ENCODE assay signal across 8 cellular contexts in the genomic region with DNA sequence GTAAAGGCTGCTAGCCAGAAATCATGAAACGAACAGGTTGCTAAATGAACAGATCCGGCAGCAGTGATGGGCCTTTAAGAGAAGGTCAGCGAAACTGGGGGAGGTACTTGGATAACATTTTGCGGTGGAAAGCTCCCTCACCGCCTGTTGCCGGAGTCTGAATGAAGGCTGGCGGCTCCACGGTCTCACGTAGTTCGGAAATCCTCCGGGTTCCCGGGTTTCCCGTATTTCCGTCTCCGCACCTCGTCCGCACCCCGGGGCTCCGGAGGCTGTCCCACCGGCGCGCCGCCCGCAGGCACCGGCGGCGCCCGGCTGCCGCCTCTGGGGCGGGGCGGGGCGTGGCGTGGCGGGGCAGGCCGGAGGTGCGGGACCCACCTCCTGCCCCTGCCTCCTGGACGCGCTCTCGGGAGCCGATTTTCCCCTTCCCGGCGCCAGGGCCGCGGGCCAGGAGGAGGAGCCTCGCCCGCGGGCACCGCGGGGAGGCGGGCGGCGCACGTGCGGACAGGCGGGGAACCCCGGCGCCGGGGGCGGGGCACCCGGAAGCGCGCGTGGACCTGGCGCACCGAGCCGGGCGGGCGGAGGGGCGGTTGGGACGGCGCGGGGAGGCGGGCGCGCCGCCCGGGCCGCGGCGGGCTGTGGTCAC. TPM values are rescaled to one million over a fixed set of nuclear protein-coding genes. Genes with fewer than 3 reads are reported as not detected.
DNase-seq lines count a peak whose midpoint lies in the region; ATAC-seq and TF ChIP-seq lines count a peak whose summit lies in the region.

TSS of gene ZDHHC23 (plus strand) at position 642 of the 643 bp plus-strand sequence. CDS start 790 bp downstream, outside the sequence.

- H3K9me3 Mint-ChIP-seq in activated CD4-positive, alpha-beta T cell treated with anti-CD3 and anti-CD28 coated beads, Interleukin-2, amount 10 ng/mL, durations not matched to agents 24 days and 14 days: no peaks in the 10 kb centered on the region
- H3K9me3 Mint-ChIP-seq in dendritic cell treated with granulocyte-macrophage colony-stimulating factor and Interleukin-4, amounts not matched to agents 40 ng/mL and 50 ng/mL, for 4 days: no peaks in the 10 kb centered on the region

- peak within 1 kb of the TSS; percentile 57 for H3K27ac Mint-ChIP-seq in activated CD4-positive, alpha-beta T cell treated with anti-CD3 and anti-CD28 coated beads, Interleukin-2, amount 10 ng/mL, durations not matched to agents 24 days and 14 days
- H3K27ac Mint-ChIP-seq in dendritic cell treated with granulocyte-macrophage colony-stimulating factor and Interleukin-4, amounts not matched to agents 40 ng/mL and 50 ng/mL, for 4 days: no peak within 1 kb of the TSS

- intact Hi-C loops in activated CD4-positive, alpha-beta T cell treated with anti-CD3 and anti-CD28 coated beads, Interleukin-2, amount 10 ng/mL, durations not matched to agents 24 days and 14 days (cut with micrococcal nuclease): loop anchor here (1.0 to 5.0 kb wide), 3 partner anchors 109 to 200 kb away; partner anchors contain the start of genes ATP6V1A, CCDC191, GRAMD1C and NAA50
- intact Hi-C loops in dendritic cell treated with granulocyte-macrophage colony-stimulating factor and Interleukin-4, amounts not matched to agents 40 ng/mL and 50 ng/mL, for 4 days (cut with micrococcal nuclease): loop anchor here (2.0 kb wide), 1 partner anchor 109 kb away; the partner anchor contains the start of genes CCDC191 and QTRT2
- intact Hi-C loops in lower leg skin (cut with DNase I; ENCODE audit: low total_unique reads): no loop called here

- H3K36me3 Mint-ChIP-seq in activated CD4-positive, alpha-beta T cell treated with anti-CD3 and anti-CD28 coated beads, Interleukin-2, amount 10 ng/mL, durations not matched to agents 24 days and 14 days (ENCODE audit: low read depth): no peaks in the 10 kb centered on the region
- H3K36me3 Mint-ChIP-seq in dendritic cell treated with granulocyte-macrophage colony-stimulating factor and Interleukin-4, amounts not matched to agents 40 ng/mL and 50 ng/mL, for 4 days (ENCODE audit: low read depth): peaks cover 6% of the 10 kb centered on the region

- TF ChIP-seq CTCF in lower leg skin (IDR thresholded peaks at IDR 0.05): no peak

- H3K4me1 Mint-ChIP-seq in activated CD4-positive, alpha-beta T cell treated with anti-CD3 and anti-CD28 coated beads, Interleukin-2, amount 10 ng/mL, durations not matched to agents 24 days and 14 days: peaks cover 10% of the 10 kb centered on the region
- no peaks in the 10 kb centered on the region for H3K4me1 Mint-ChIP-seq in dendritic cell treated with granulocyte-macrophage colony-stimulating factor and Interleukin-4, amounts not matched to agents 40 ng/mL and 50 ng/mL, for 4 days (ENCODE audit: low read depth)

- peak within 1 kb of the TSS; percentile 82 for H3K4me3 Mint-ChIP-seq in activated CD4-positive, alpha-beta T cell treated with anti-CD3 and anti-CD28 coated beads, Interleukin-2, amount 10 ng/mL, durations not matched to agents 24 days and 14 days
- H3K4me3 Mint-ChIP-seq in dendritic cell treated with granulocyte-macrophage colony-stimulating factor and Interleukin-4, amounts not matched to agents 40 ng/mL and 50 ng/mL, for 4 days: peak within 1 kb of the TSS; percentile 84

- TF ChIP-seq POLR2A in lower leg skin (IDR thresholded peaks at IDR 0.05): no peak

- H3K27me3 Mint-ChIP-seq in activated CD4-positive, alpha-beta T cell treated with anti-CD3 and anti-CD28 coated beads, Interleukin-2, amount 10 ng/mL, durations not matched to agents 24 days and 14 days: peaks cover 61% of the 10 kb centered on the region
- H3K27me3 Mint-ChIP-seq in dendritic cell treated with granulocyte-macrophage colony-stimulating factor and Interleukin-4, amounts not matched to agents 40 ng/mL and 50 ng/mL, for 4 days: peaks cover 27% of the 10 kb centered on the region

- DNase-seq in AG20443 (ENCODE audit: low spot score) (peak; percentile 90), NCI-H446 treated with DMSO at 0.1 percent for 48 hours (lab: John Stamatoyannopoulos, UW) (peak; percentile 44), lower leg skin (ENCODE audit: low spot score in 2 of 2) (peak; percentile 37 to 91)
- DNase-seq in activated CD4-positive, alpha-beta T cell treated with anti-CD3 and anti-CD28 coated beads, Interleukin-2, amount 10 ng/mL, durations not matched to agents 24 days and 14 days: peak; percentile 93
- peak; percentile 27 to 47 for DNase-seq in stimulated activated CD4-positive, alpha-beta T cell treated with anti-CD3 and anti-CD28 coated beads, Interleukin-4, amount 100 ng/mL, for 48 hours (ENCODE audit: low read depth in 2 of 2)

- peak within 1 kb of the TSS; percentile 56 for H3K4me3 ChIP-seq in lower leg skin (ENCODE audit: low read depth, poor library complexity, severe bottlenecking)

- peak; percentile 71 for ATAC-seq in GM19043 (IDR thresholded peaks at IDR 0.05; ENCODE audit: low read depth, unreplicated experiment)
- peak; percentile 61 for ATAC-seq in HG03342 (IDR thresholded peaks at IDR 0.05; ENCODE audit: unreplicated experiment)

- WGBS in lower leg skin, 2 donors: 1 to 2% methylated on average over 23 to 51 of the region's 80 CpGs

RNA-seq across cellular contexts. Expression of gene ZDHHC23, which starts in this region (rescaled TPM):
- total RNA-seq in activated CD4-positive, alpha-beta T cell treated with anti-CD3 and anti-CD28 coated beads, Interleukin-2, amount 10 ng/mL, durations not matched to agents 24 days and 14 days: 1.9 and 2.4 TPM in 2 replicates
- total RNA-seq in lower leg skin: 10 to 100 TPM in 3 of 4 donors, 1 to 10 TPM in 1; 5.8 to 16.5 (median 13.7) TPM

Comparison
In these comparisons a context has a peak if more than half of its experiments do, and no peak if none do; other contexts are left out.
1. Peak in every context shown above with its lines: DNase-seq, ATAC-seq and H3K4me3 ChIP-seq.
2. DNase-seq: peak in every context shown above with its lines; median percentile 93 in activated CD4-positive, alpha-beta T cell treated with anti-CD3 and anti-CD28 coated beads, Interleukin-2, amount 10 ng/mL, durations not matched to agents 24 days and 14 days; 90 in AG20443; 64 in lower leg skin; 44 in NCI-H446 treated with DMSO at 0.1 percent for 48 hours; 37 in stimulated activated CD4-positive, alpha-beta T cell treated with anti-CD3 and anti-CD28 coated beads, Interleukin-4, amount 100 ng/mL, for 48 hours.